Comparison of ENCODE assay signal across 8 cellular contexts in genomic region chr17:2628922-2629321, GRCh38. TPM values are rescaled to one million over a fixed set of nuclear protein-coding genes. Genes with fewer than 3 reads are reported as not detected.
DNase-seq lines count a peak whose midpoint lies in the region; ATAC-seq, FAIRE-seq and TF ChIP-seq lines count a peak whose summit lies in the region.
"Not testable (repeated sequence)": the region's sequence is repeated elsewhere in the genome, so short reads cannot be mapped to it uniquely, and the experiment has no call there.

No MANE protein-coding gene starts in this region.

- H2AFZ ChIP-seq in GM12878 (ENCODE audit: control insufficient read depth, low read depth, low read length), result not testable (repeated sequence)

- TF ChIP-seq EP300 in GM12878 (IDR thresholded peaks at IDR 0.05; ENCODE audit: borderline replicate concordance in 1 of 2, control insufficient read depth in 1 of 2, low read depth in 2 of 2, low read length in 2 of 2), result not testable (repeated sequence)

- in situ Hi-C loops in GM12878 (cut with MboI), result not testable (repeated sequence)

- not testable (repeated sequence) for FAIRE-seq in GM12878 (lab: Jason Lieb, UNC)

- not testable (repeated sequence) for H3K9ac ChIP-seq in GM12878 (ENCODE audit: control insufficient read depth, insufficient read depth, low read length)

- H3K4me1 ChIP-seq in GM12878 (ENCODE audit: control insufficient read depth, insufficient read depth, low read length), result not testable (repeated sequence)

- not testable (repeated sequence) for ATAC-seq in WTC11; activated T-helper 17 cell treated with anti-CD3 and anti-CD28 coated beads, Interleukin-2, amount 50 U/mL, for 72 hours (replicated peaks); GM12878; naive B cell (ENCODE audit: low read depth in 2 of 2); stimulated activated effector memory CD8-positive, alpha-beta T cell treated with anti-CD3 and anti-CD28 coated beads, Interleukin-12 subunit alpha, Interleukin-12 subunit beta, amount 100 ng/mL, for 72 hours

- H3K27me3 ChIP-seq in GM12878 (replicated peaks in 1 of 2; ENCODE audit: control insufficient read depth in 2 of 2, insufficient read depth in 2 of 2, low read length in 1 of 2), result not testable (repeated sequence)

- peaks cover 97% of the 10 kb centered on the region for H3K79me2 ChIP-seq in GM12878 (ENCODE audit: control insufficient read depth, insufficient read depth, low read length)

- WGBS in GM12878 (ENCODE audit: insufficient coverage, insufficient replicate concordance, low lambda C conversion rate, missing lambda C conversion rate), result 5% methylated on average over 2 of the region's 2 CpGs

- not testable (repeated sequence) for H3K36me3 ChIP-seq in GM12878 (ENCODE audit: control insufficient read depth in 2 of 2, insufficient read depth in 2 of 2, low read length in 1 of 2)

- not testable (repeated sequence) for H3K27ac ChIP-seq in GM12878 (ENCODE audit: control insufficient read depth, insufficient read depth)

- SMC1A ChIA-PET in GM12878 (lab: Charles Lee; ENCODE audit: uncharacterized antibody, unreplicated experiment), result interaction anchor here (0.7 to 0.8 kb wide), 2 partner anchors 14 to 20 kb away, joined by 3 read pairs; no protein-coding TSS in a partner anchor

- H3K4me3 ChIP-seq in GM12865 (ENCODE audit: low read depth, low read length); GM12878: not testable (repeated sequence)

- POLR2A ChIA-PET in WTC11 (lab: Charles Lee); GM12878 (lab: Charles Lee): not testable (repeated sequence)

- intact Hi-C loops in CD14-positive monocyte (cut with micrococcal nuclease); GM12878 (cut with micrococcal nuclease; ENCODE audit: unreplicated experiment): not testable (repeated sequence)

- not testable (repeated sequence) for BruUV-seq in GM12878 (replicated peaks; lab: Mats Ljungman, UMichigan)

- not testable (repeated sequence) for TF ChIP-seq RAD21 in GM12878 (IDR thresholded peaks at IDR 0.05; ENCODE audit: insufficient read depth, low read depth, low read length)

- RAD21 ChIA-PET in GM12878 (lab: Charles Lee; ENCODE audit: unreplicated experiment), result not testable (repeated sequence)

- not testable (repeated sequence) for H3K9me3 ChIP-seq in GM12878 (replicated peaks; ENCODE audit: control insufficient read depth, insufficient read depth, low read length)

- H3K4me1 Mint-ChIP-seq in CD14-positive monocyte (peaks cover 66% of the 10 kb centered on the region), WTC11 (peaks cover 65% of the 10 kb centered on the region), naive B cell (peaks cover 73 to 92% (median 84%) of the 10 kb centered on the region in 3 donors)
- H3K4me1 Mint-ChIP-seq in activated T-helper 17 cell treated with anti-CD3 and anti-CD28 coated beads, Interleukin-2, amount 50 U/mL, for 72 hours, result peaks cover 58% of the 10 kb centered on the region
- peaks cover 84% of the 10 kb centered on the region for H3K4me1 Mint-ChIP-seq in stimulated activated effector memory CD8-positive, alpha-beta T cell treated with anti-CD3 and anti-CD28 coated beads, Interleukin-12 subunit alpha, Interleukin-12 subunit beta, amount 100 ng/mL, for 72 hours

- H3K4me2 ChIP-seq in GM12878 (ENCODE audit: control insufficient read depth, insufficient read depth), result not testable (repeated sequence)

- TF ChIP-seq POLR2A in GM12878 (IDR thresholded peaks at IDR 0.05; ENCODE audit: low read depth, low read length), result not testable (repeated sequence)

- CTCF ChIA-PET in WTC11 (lab: Charles Lee); GM12878 (lab: Yijun Ruan, JAX): not testable (repeated sequence)

- H3K36me3 Mint-ChIP-seq in CD14-positive monocyte (peaks cover 0 to 15% of the 10 kb centered on the region in 2 donors), WTC11 (peaks cover 16% of the 10 kb centered on the region), naive B cell (peaks cover 4 to 11% of the 10 kb centered on the region in 2 donors)
- H3K36me3 Mint-ChIP-seq in activated T-helper 17 cell treated with anti-CD3 and anti-CD28 coated beads, Interleukin-2, amount 50 U/mL, for 72 hours (ENCODE audit: low read depth), result peaks cover 16% of the 10 kb centered on the region
- peaks cover 16% of the 10 kb centered on the region for H3K36me3 Mint-ChIP-seq in stimulated activated effector memory CD8-positive, alpha-beta T cell treated with anti-CD3 and anti-CD28 coated beads, Interleukin-12 subunit alpha, Interleukin-12 subunit beta, amount 100 ng/mL, for 72 hours

- DNase-seq in CD14-positive monocyte (ENCODE audit: low spot score); WTC11 (ENCODE audit: low spot score); GM12878 (ENCODE audit: low read depth, low spot score); stimulated activated effector memory CD8-positive, alpha-beta T cell treated with anti-CD3 and anti-CD28 coated beads, Interleukin-12 subunit alpha, Interleukin-12 subunit beta, amount 100 ng/mL, for 72 hours (ENCODE audit: low spot score in 2 of 2): not testable (repeated sequence)
- DNase-seq in GM12865 (ENCODE audit: low read depth) (peak; percentile 10), NOMO-1 treated with DMSO at 0.1 percent for 48 hours (lab: John Stamatoyannopoulos, UW; ENCODE audit: unreplicated experiment) (peak; percentile 6), naive B cell (peak; percentile 43)

- H3K27me3 Mint-ChIP-seq in CD14-positive monocyte (ENCODE audit: low read depth in 3 of 3); WTC11 (ENCODE audit: low read depth); activated T-helper 17 cell treated with anti-CD3 and anti-CD28 coated beads, Interleukin-2, amount 50 U/mL, for 72 hours; naive B cell: not testable (repeated sequence)

- H3K4me3 Mint-ChIP-seq in CD14-positive monocyte (peak overlapping the region in 1 of 2 donors; percentile 77), naive B cell (peak overlapping the region; percentile 12 to 86 (median 62))
- not testable (repeated sequence) for H3K4me3 Mint-ChIP-seq in WTC11
- peak overlapping the region; percentile 45 for H3K4me3 Mint-ChIP-seq in activated T-helper 17 cell treated with anti-CD3 and anti-CD28 coated beads, Interleukin-2, amount 50 U/mL, for 72 hours
- peak overlapping the region; percentile 24 for H3K4me3 Mint-ChIP-seq in stimulated activated effector memory CD8-positive, alpha-beta T cell treated with anti-CD3 and anti-CD28 coated beads, Interleukin-12 subunit alpha, Interleukin-12 subunit beta, amount 100 ng/mL, for 72 hours

- H3K27ac Mint-ChIP-seq in CD14-positive monocyte (peak overlapping the region; percentile 49 to 75 (median 71)), WTC11 (peak overlapping the region; percentile 2), naive B cell (peak overlapping the region; percentile 48 to 95 (median 78))
- not testable (repeated sequence) for H3K27ac Mint-ChIP-seq in activated T-helper 17 cell treated with anti-CD3 and anti-CD28 coated beads, Interleukin-2, amount 50 U/mL, for 72 hours
- H3K27ac Mint-ChIP-seq in stimulated activated effector memory CD8-positive, alpha-beta T cell treated with anti-CD3 and anti-CD28 coated beads, Interleukin-12 subunit alpha, Interleukin-12 subunit beta, amount 100 ng/mL, for 72 hours, result peak overlapping the region; percentile 76

- H3K9me3 Mint-ChIP-seq in CD14-positive monocyte; activated T-helper 17 cell treated with anti-CD3 and anti-CD28 coated beads, Interleukin-2, amount 50 U/mL, for 72 hours; stimulated activated effector memory CD8-positive, alpha-beta T cell treated with anti-CD3 and anti-CD28 coated beads, Interleukin-12 subunit alpha, Interleukin-12 subunit beta, amount 100 ng/mL, for 72 hours: not testable (repeated sequence)
- H3K9me3 Mint-ChIP-seq in WTC11, result peaks cover 13% of the 10 kb centered on the region
- H3K9me3 Mint-ChIP-seq in naive B cell, result peaks cover 5 to 39% (median 26%) of the 10 kb centered on the region in 7 donors

- H4K20me1 ChIP-seq in GM12878 (ENCODE audit: control insufficient read depth, insufficient read depth), result not testable (repeated sequence)

- TF ChIP-seq CTCF in CD14-positive monocyte (IDR thresholded peaks at IDR 0.05); GM12865 (IDR thresholded peaks at IDR 0.05; ENCODE audit: insufficient read depth, low read depth, low read length, missing control alignments); WTC11 (IDR thresholded peaks at IDR 0.05); GM12878 (IDR thresholded peaks at IDR 0.05 in 2 of 3, conservative IDR thresholded peaks at IDR 0.05 in 1 of 3; ENCODE audit: control insufficient read depth in 2 of 3, extremely low read depth in 1 of 3, insufficient read depth in 1 of 3, low read depth in 3 of 3, low read length in 3 of 3): not testable (repeated sequence)

TF ChIP-seq in GM12878, 131 proteins besides CTCF, POLR2A, EP300 and RAD21 (continues in another document):
- TF ChIP-seq NBN (IDR thresholded peaks at IDR 0.05), result peak; percentile 70

RNA-seq across cellular contexts. Expression of gene PAFAH1B1, which starts 35.5 kb away (rescaled TPM):
- polyA plus RNA-seq in CD14-positive monocyte (10 to 100 TPM in 1 of 2 donors, 1 to 10 TPM in 1; 9.1 to 17.1 TPM), GM12878 (2011; rRNA removed) (107 and 117 TPM in 2 replicates), GM12878 (2014; fragmentation: Illumina TruSeq; extraction: Trizol) (61.2 and 87.3 TPM in 2 replicates), GM12878 (2014; fragmentation: Nextera tagmentation; extraction: Ambion mirVana) (10 to 100 TPM; 32.6 to 41.0 TPM), GM12878 (2014; rRNA removed) (47.6 and 48.8 TPM in 2 replicates), GM12878 (2016; fragmentation: Nextera tagmentation; extraction: Ambion mirVana) (10 to 100 TPM; 47.9 to 49.4 TPM), naive B cell (ENCODE audit: low read depth in 6 of 6) (10 to 100 TPM in 5 of 6 donors, 1 to 10 TPM in 1; 9.0 to 16.2 (median 12.2) TPM)
- total RNA-seq in WTC11 (2021) (113 to 115 TPM (median 114 TPM) in 3 replicates), GM12878 (2014; rRNA removed) (28.9 and 30.1 TPM in 2 replicates), GM12878 (2014; rRNA removed; fragmentation: Illumina TruSeq; extraction: Trizol) (64.1 and 66.1 TPM in 2 replicates), GM12878 (2021) (94.4 and 96.8 TPM in 2 replicates)
- total RNA-seq in activated T-helper 17 cell treated with anti-CD3 and anti-CD28 coated beads, Interleukin-2, amount 50 U/mL, for 72 hours, result 100 to 1,000 TPM; 168 to 182 TPM
- total RNA-seq in GM12878 (2013; cell fraction: nucleolus; rRNA removed), result 307 and 312 TPM in 2 replicates
- polyA plus RNA-seq in GM12878 (2011; ENCODE audit: low read depth), result 74.9 TPM
- polyA plus RNA-seq in GM12878 (2011; cell fraction: cytosol; rRNA removed), result 43.3 and 60.4 TPM in 2 replicates
- polyA plus RNA-seq in GM12878 (2011; cell fraction: nucleus; rRNA removed), result 75.1 and 78.2 TPM in 2 replicates
- polyA plus RNA-seq in GM12878 (2012), result 87.4 and 107 TPM in 2 replicates
- polyA minus RNA-seq in GM12878 (2011; rRNA and poly(A)+ RNA removed), result 43.1 and 89.2 TPM in 2 replicates
- 34.1 and 43.7 TPM in 2 replicates for polyA minus RNA-seq in GM12878 (2011; cell fraction: cytosol; rRNA and poly(A)+ RNA removed)
- polyA minus RNA-seq in GM12878 (2011; cell fraction: nucleus; rRNA and poly(A)+ RNA removed), result 19.5 and 24.9 TPM in 2 replicates
